Comparison of ENCODE assay signal across 9 cellular contexts in the genomic region with DNA sequence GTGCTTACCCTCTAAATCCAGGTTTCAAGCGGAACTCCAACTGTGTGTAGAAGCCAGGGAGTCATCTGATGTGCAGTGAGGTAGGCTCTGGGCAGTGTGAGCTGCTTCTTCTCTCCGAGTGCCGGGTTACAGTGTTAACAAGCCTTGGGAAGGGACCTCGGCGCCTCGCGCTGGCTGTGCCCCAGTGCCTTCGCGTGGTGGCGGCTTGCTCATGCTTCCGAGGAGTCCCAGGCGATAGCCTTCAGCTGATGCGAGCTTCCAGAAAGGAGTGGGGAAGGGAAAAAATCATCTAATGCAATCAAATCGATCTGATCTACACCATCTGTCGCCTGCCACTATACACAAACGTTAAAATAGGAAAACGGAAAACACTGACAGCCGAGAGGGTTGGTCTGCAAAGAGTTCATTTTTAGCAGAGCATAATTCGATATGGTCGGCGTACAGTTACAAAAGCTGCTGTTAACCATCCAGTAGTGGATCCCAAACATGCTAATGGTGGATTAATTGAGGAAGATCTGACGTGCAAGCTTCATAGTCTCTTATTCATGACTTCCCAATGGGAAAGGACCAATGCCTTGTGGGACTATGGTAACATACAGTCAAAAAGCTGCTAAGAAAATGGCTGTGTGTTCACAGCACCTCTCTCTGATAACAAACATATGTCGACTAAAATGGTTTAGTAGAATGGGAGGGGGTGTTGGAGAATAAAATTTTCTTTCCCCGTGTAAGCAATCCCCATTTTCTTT.
DNase-seq lines count a peak whose midpoint lies in the region; ATAC-seq and TF ChIP-seq lines count a peak whose summit lies in the region.
"Had no signal": no experiment of that assay in that cellular context is flagged by ENCODE, and none has a peak within 500 bp of the region (broad histone marks: within the 10 kb centered on the region; RNA-seq: fewer than 3 reads in every experiment).

No MANE protein-coding gene starts in this region.

- no peak for ATAC-seq in activated naive CD8-positive, alpha-beta T cell treated with anti-CD3 and anti-CD28 coated beads, Interleukin-2, amount 10 ng/mL, durations not matched to agents 7 days and 5 days (ENCODE audit: low read depth)
- ATAC-seq in GM18867 (IDR thresholded peaks at IDR 0.05; ENCODE audit: unreplicated experiment), result no peak
- ATAC-seq in gastrocnemius medialis, result no peak

- H3K36me3 ChIP-seq in ES-I3 (ENCODE audit: insufficient read depth, low read length) (no peaks in the 10 kb centered on the region), Peyer's patch (no peaks in the 10 kb centered on the region), gastrocnemius medialis (no peaks in the 10 kb centered on the region)

- peaks cover 87% of the 10 kb centered on the region for H3K27me3 Mint-ChIP-seq in activated naive CD8-positive, alpha-beta T cell treated with anti-CD3 and anti-CD28 coated beads, Interleukin-2, amount 10 ng/mL, durations not matched to agents 7 days and 5 days

- no peaks in the 10 kb centered on the region for H3K36me3 Mint-ChIP-seq in activated naive CD8-positive, alpha-beta T cell treated with anti-CD3 and anti-CD28 coated beads, Interleukin-2, amount 10 ng/mL, durations not matched to agents 7 days and 5 days

- no peaks in the 10 kb centered on the region for H3K9me3 Mint-ChIP-seq in activated naive CD8-positive, alpha-beta T cell treated with anti-CD3 and anti-CD28 coated beads, Interleukin-2, amount 10 ng/mL, durations not matched to agents 7 days and 5 days

- H3K27me3 ChIP-seq in AG04450 (ENCODE audit: control insufficient read depth, insufficient read depth, low read length) (no peaks in the 10 kb centered on the region), Peyer's patch (peaks cover 0 to 28% of the 10 kb centered on the region in 2 donors), gastrocnemius medialis (peaks cover 75 to 80% (median 77%) of the 10 kb centered on the region in 3 donors)

- TF ChIP-seq CTCF in AG04450 (IDR thresholded peaks at IDR 0.05; ENCODE audit: low read depth, low read length), result no peak
- TF ChIP-seq CTCF in Peyer's patch (IDR thresholded peaks at IDR 0.05), result no peak
- no peak for TF ChIP-seq CTCF in gastrocnemius medialis (IDR thresholded peaks at IDR 0.05 in 4 of 5, conservative IDR thresholded peaks at IDR 0.05 in 1 of 5)

- TF ChIP-seq POLR2A in Peyer's patch (IDR thresholded peaks at IDR 0.05) (no peak), gastrocnemius medialis (IDR thresholded peaks at IDR 0.05) (no peak)

- H3K4me1 ChIP-seq in ES-I3 (ENCODE audit: insufficient read depth, low read length) (no peaks in the 10 kb centered on the region), Peyer's patch (peaks cover 0 to 25% (median 3%) of the 10 kb centered on the region in 4 donors), gastrocnemius medialis (peaks cover 9 to 19% of the 10 kb centered on the region in 2 donors)

- intact Hi-C loops in gastrocnemius medialis (cut with DNase I; ENCODE audit: low total_unique reads), result loop anchor here (2.0 kb wide), 1 partner anchor 1083 kb away; no protein-coding TSS in a partner anchor

- peaks cover 28% of the 10 kb centered on the region for H3K4me1 Mint-ChIP-seq in activated naive CD8-positive, alpha-beta T cell treated with anti-CD3 and anti-CD28 coated beads, Interleukin-2, amount 10 ng/mL, durations not matched to agents 7 days and 5 days

- H3K4me3 ChIP-seq in AG04450 (ENCODE audit: low read depth, low read length) (peak overlapping the region; percentile 61), Peyer's patch (no peak overlapping the region), gastrocnemius medialis (peak overlapping the region in 1 of 4 donors; percentile 5)

- H3K9ac ChIP-seq in ES-I3 (ENCODE audit: low read depth, low read length), result peak overlapping the region; percentile 23; the same call in 1 of the 2 replicates

- no peaks in the 10 kb centered on the region for H3K9me3 ChIP-seq in AG04450 (ENCODE audit: control insufficient read depth, insufficient read depth, low read length)
- H3K9me3 ChIP-seq in ES-I3 (ENCODE audit: control insufficient read depth, insufficient read depth, low read length), result no peaks in the 10 kb centered on the region
- H3K9me3 ChIP-seq in Peyer's patch, result no peaks in the 10 kb centered on the region
- H3K9me3 ChIP-seq in gastrocnemius medialis, result no peaks in the 10 kb centered on the region

- H3K4me3 Mint-ChIP-seq in activated naive CD8-positive, alpha-beta T cell treated with anti-CD3 and anti-CD28 coated beads, Interleukin-2, amount 10 ng/mL, durations not matched to agents 7 days and 5 days, result no peak overlapping the region

- CTCF ChIA-PET in AG04450 (lab: Charles Lee), result interaction anchor here (0.6 to 4.4 kb wide), 4 partner anchors 47 to 716 kb away, joined by 3 to 44 read pairs (median 4); no protein-coding TSS in a partner anchor

- H3K27ac ChIP-seq in AG04450 (ENCODE audit: low read depth, low read length), result no peak overlapping the region
- H3K27ac ChIP-seq in Peyer's patch, result no peak overlapping the region
- H3K27ac ChIP-seq in gastrocnemius medialis, result no peak overlapping the region

- POLR2A ChIA-PET in AG04450 (lab: Yijun Ruan, JAX), result interaction anchor here (0.6 kb wide), 1 partner anchor 956 kb away, joined by 4 read pairs; no protein-coding TSS in a partner anchor
- POLR2A ChIA-PET in activated naive CD8-positive, alpha-beta T cell treated with anti-CD3 and anti-CD28 coated beads, Interleukin-2, amount 10 ng/mL, durations not matched to agents 7 days and 5 days (lab: Charles Lee), result interaction anchor here (1.8 kb wide), 1 partner anchor 129 kb away, joined by 8 read pairs; a partner anchor contains a TSS

- DNase-seq in AG04450 (ENCODE audit: low read depth, low spot score), result no peak
- DNase-seq in activated naive CD8-positive, alpha-beta T cell treated with anti-CD3 and anti-CD28 coated beads, Interleukin-2, amount 10 ng/mL, durations not matched to agents 7 days and 5 days, result peak; percentile 40
- DNase-seq in left kidney (ENCODE audit: low read depth, low spot score), result peak; percentile 49
- DNase-seq in GM19238 (ENCODE audit: insufficient read length, low spot score), result no peak
- no peak for DNase-seq in Peyer's patch
- no peak for DNase-seq in gastrocnemius medialis
- DNase-seq: effector CD4-positive, alpha-beta T cell had no signal

- in situ Hi-C loops in gastrocnemius medialis (cut with MboI; ENCODE audit: low sequenced_read_pairs in 4 of 4), result loop anchor here in 2 of 4 donors (10.0 to 25.0 kb wide), 3 partner anchors 912 to 1087 kb away; no protein-coding TSS in a partner anchor

- H3K27ac Mint-ChIP-seq in activated naive CD8-positive, alpha-beta T cell treated with anti-CD3 and anti-CD28 coated beads, Interleukin-2, amount 10 ng/mL, durations not matched to agents 7 days and 5 days, result no peak overlapping the region

Comparison
In these comparisons a context has a peak if more than half of its experiments do, and no peak if none do; other contexts are left out.
1. DNase-seq: peak in activated naive CD8-positive, alpha-beta T cell treated with anti-CD3 and anti-CD28 coated beads, Interleukin-2, amount 10 ng/mL, durations not matched to agents 7 days and 5 days (single experiment) and left kidney (single experiment); none in AG04450 (single experiment), GM19238 (single experiment), Peyer's patch (0 of 3) and gastrocnemius medialis (0 of 2).